Comparison of ENCODE assay signal across 1 cellular context in genomic region chr11:66371627-66372415, GRCh38.
TF ChIP-seq lines count a peak whose summit lies in the region.

TSS of gene SLC29A2 (minus strand) at chr11:66371760. CDS start at chr11:66371591, 169 bp downstream.

TF ChIP-seq in HepG2, 621 proteins besides CTCF, POLR2A, EP300 and RAD21 (continued from another document and continues in another):
- TF ChIP-seq ZBTB33 (CRISPR knock-in tag; IDR thresholded peaks at IDR 0.05) (no peak), YEATS2 (CRISPR knock-in tag; IDR thresholded peaks at IDR 0.05; ENCODE audit: borderline replicate concordance) (no peak), PTBP1 (IDR thresholded peaks at IDR 0.05; ENCODE audit: low read depth, low read length, poor library complexity, severe bottlenecking) (no peak), KLF16 (CRISPR knock-in tag; IDR thresholded peaks at IDR 0.05) (peak in 1 of 2 experiments; percentile 43; a peak in 1 of 4 replicates), UBTF (CRISPR knock-in tag; IDR thresholded peaks at IDR 0.05) (0 out of 2 replicates have a peak, but pooled peaks have one; percentile 26), ZNF563 (CRISPR knock-in tag; IDR thresholded peaks at IDR 0.05) (peak; percentile 54; the same call in 1 of the 2 replicates), ZNF331 (CRISPR knock-in tag; IDR thresholded peaks at IDR 0.05) (peak; percentile 11; the same call in 1 of the 2 replicates), ZNF839 (CRISPR knock-in tag; IDR thresholded peaks at IDR 0.05; ENCODE audit: borderline replicate concordance) (no peak), ISL2 (CRISPR knock-in tag; IDR thresholded peaks at IDR 0.05) (peak; percentile 25; the same call in 1 of the 2 replicates), PHF8 (CRISPR knock-in tag; IDR thresholded peaks at IDR 0.05) (peak; percentile 27; the same call in 1 of the 2 replicates), REL (CRISPR knock-in tag; conservative IDR thresholded peaks at IDR 0.05) (0 out of 2 replicates have a peak, but pooled peaks have one; percentile 36), ARID4A (CRISPR knock-in tag; IDR thresholded peaks at IDR 0.05; ENCODE audit: borderline replicate concordance) (0 out of 2 replicates have a peak, but pooled peaks have one; percentile 45), ZBTB34 (CRISPR knock-in tag; IDR thresholded peaks at IDR 0.05) (no peak), ARID5B (CRISPR knock-in tag; IDR thresholded peaks at IDR 0.05) (peak; percentile 5; the same call in 1 of the 2 replicates), SMAD9 (CRISPR knock-in tag; IDR thresholded peaks at IDR 0.05) (no peak), AGO2 (optimal IDR thresholded peaks at IDR 0.05; ENCODE audit: low read depth, low read length) (peak; percentile 42), ZMYM4 (CRISPR knock-in tag; IDR thresholded peaks at IDR 0.05) (no peak), IRX3 (CRISPR knock-in tag; IDR thresholded peaks at IDR 0.05; ENCODE audit: borderline replicate concordance, low read depth) (0 out of 2 replicates have a peak, but pooled peaks have one; percentile 26), ZGPAT (CRISPR knock-in tag; IDR thresholded peaks at IDR 0.05) (peak; percentile 54; the same call in 1 of the 2 replicates), KDM2A (CRISPR knock-in tag; IDR thresholded peaks at IDR 0.05; ENCODE audit: borderline replicate concordance, low read depth) (peak; percentile 64; the same call in 1 of the 2 replicates), ZNF281 (CRISPR knock-in tag; IDR thresholded peaks at IDR 0.05; ENCODE audit: borderline replicate concordance) (peak; percentile 35; the same call in 1 of the 2 replicates), ZBTB2 (CRISPR knock-in tag; IDR thresholded peaks at IDR 0.05; ENCODE audit: low read depth) (no peak), ZBED4 (CRISPR knock-in tag; IDR thresholded peaks at IDR 0.05; ENCODE audit: borderline replicate concordance) (no peak)
